In the genomic region with DNA sequence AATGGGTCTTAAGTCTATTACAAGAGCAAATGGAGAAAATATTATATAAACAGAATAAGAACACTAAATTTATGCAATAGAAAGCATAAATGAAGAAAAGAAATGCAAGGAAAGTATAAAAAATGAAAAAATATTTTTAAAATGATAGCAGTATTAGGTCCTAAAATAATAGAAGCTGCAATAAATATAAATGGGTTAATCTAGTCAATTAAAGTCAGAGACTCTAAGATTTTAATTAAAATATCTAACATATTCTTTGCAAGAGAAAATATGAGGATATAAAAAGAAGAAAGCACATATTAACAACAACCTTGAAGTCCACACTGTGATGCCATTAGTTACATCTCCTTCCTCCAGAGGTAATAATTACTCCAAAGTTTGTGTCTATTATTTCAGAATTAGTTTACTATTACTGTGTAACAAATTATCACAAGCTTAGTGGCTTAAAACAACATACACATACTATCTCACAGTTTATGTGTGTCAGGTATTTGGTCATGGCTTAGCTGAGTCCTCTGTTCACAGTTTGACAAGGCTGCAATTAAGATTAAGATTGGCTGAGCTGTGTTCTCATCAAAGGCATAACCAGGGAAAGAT, we compare ENCODE assay signal across 10 cellular contexts.
"Had no signal": no experiment of that assay in that cellular context is flagged by ENCODE, and none has a peak within 500 bp of the region (broad histone marks: within the 10 kb centered on the region; RNA-seq: fewer than 3 reads in every experiment).

No MANE protein-coding gene starts in this region.

- H3K9me3 Mint-ChIP-seq: GM23338, H9 had no signal

- H3K27ac Mint-ChIP-seq: GM23338, H9 had no signal

- H2AFZ ChIP-seq: GM23338 had no signal

- H3K27ac ChIP-seq: KMS-11 had no signal

- H3K9ac ChIP-seq: KMS-11 had no signal

- H3K4me3 Mint-ChIP-seq: GM23338, H9 had no signal

- H3K4me3 ChIP-seq: GM23338 had no signal

- H3K4me1 Mint-ChIP-seq: GM23338 had no signal

- H3K4me2 ChIP-seq: GM23338, KMS-11 had no signal

- ATAC-seq: GM23338 had no signal

- DNase-seq: H9, HCEC 1CT, IMR-90, Karpas-422, KBM-7 had no signal

- FAIRE-seq: H1, H54, HTR-8/SVneo had no signal
